Comparison of ENCODE assay signal across 9 cellular contexts in the genomic region with DNA sequence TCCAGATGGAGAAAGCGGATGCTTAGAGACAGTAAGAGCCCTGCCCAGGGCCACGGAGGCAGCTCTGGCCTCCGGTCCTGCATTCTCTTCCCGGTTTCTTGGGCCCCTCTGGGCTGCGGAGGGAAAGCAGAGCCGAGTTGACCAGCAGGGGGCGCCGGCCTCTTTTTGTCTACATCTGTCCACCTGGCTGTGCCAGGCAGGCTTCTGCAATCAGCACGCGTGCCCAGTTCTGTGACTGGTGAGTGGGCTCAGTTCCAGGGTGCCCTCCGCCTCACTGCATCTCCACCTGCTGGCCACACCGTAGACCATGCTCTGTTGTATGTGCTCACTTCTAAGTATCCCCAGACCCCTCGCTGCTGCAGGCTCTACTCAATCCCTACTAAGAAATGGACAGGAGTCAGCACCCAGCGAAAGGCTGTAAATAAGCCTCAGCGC. TPM values are rescaled to one million over a fixed set of nuclear protein-coding genes. Genes with fewer than 3 reads are reported as not detected.
A peak's percentile ranks its signal among the peaks of the same experiment; 100 is the strongest.
DNase-seq lines count a peak whose midpoint lies in the region; ATAC-seq, FAIRE-seq and TF ChIP-seq lines count a peak whose summit lies in the region.
"Had no signal": no experiment of that assay in that cellular context is flagged by ENCODE, and none has a peak within 500 bp of the region (broad histone marks: within the 10 kb centered on the region; RNA-seq: fewer than 3 reads in every experiment).

No MANE protein-coding gene starts in this region.

- H2BK12ac ChIP-seq in H1 (ENCODE audit: low read depth, low read length), result no peak overlapping the region; the same call in 1 of the 2 replicates

- no peak overlapping the region for H2AFZ ChIP-seq in H1 (ENCODE audit: low read length)

- DNase-seq in ELR (ENCODE audit: low read depth) (peak; percentile 57), NCI-H748 treated with DMSO at 0.1 percent for 48 hours (lab: John Stamatoyannopoulos, UW) (peak; percentile 49), H1 (ENCODE audit: low read depth in 1 of 2, low spot score in 2 of 2) (peak; percentile 82 to 98), mesendoderm (peak; percentile 87)
- peak; percentile 88 for DNase-seq in activated CD8-positive, alpha-beta memory T cell treated with anti-CD3 and anti-CD28 coated beads for 24 hours
- peak; percentile 53 for DNase-seq in stimulated activated CD8-positive, alpha-beta memory T cell treated with anti-CD3 and anti-CD28 coated beads, Interleukin-15, amount 100 ng/mL, for 48 hours (ENCODE audit: low read depth in 2 of 2)

- no peak overlapping the region for H4K91ac ChIP-seq in H1 (replicated peaks; ENCODE audit: insufficient read length, low read length)

- H3K4ac ChIP-seq in H1 (replicated peaks; ENCODE audit: insufficient read length, low read depth, low read length), result no peak overlapping the region
- H3K4ac ChIP-seq in mesendoderm (ENCODE audit: low read depth, low read length), result no peak overlapping the region

- no peaks in the 10 kb centered on the region for H3K4me1 ChIP-seq in H1 (replicated peaks in 1 of 4; ENCODE audit: control insufficient read depth in 3 of 4, insufficient read depth in 4 of 4, low read length in 3 of 4)
- H3K4me1 ChIP-seq in mesendoderm (ENCODE audit: control insufficient read depth, low read depth, low read length), result no peaks in the 10 kb centered on the region

- no peak overlapping the region for H3K14ac ChIP-seq in H1 (ENCODE audit: insufficient read length)

- H3K27ac ChIP-seq in H1 (ENCODE audit: low read depth, low read length), result no peak overlapping the region
- H3K27ac ChIP-seq in mesendoderm (ENCODE audit: low read depth, low read length), result no peak overlapping the region

- H3K9me3 ChIP-seq in H1 (ENCODE audit: insufficient read depth in 2 of 2, low read depth in 1 of 2, low read length in 1 of 2), result no peaks in the 10 kb centered on the region

- 0 out of 4 replicates have a peak overlapping the region, but pooled peaks of 1 of the 2 experiments have one; percentile 26 for H3K4me2 ChIP-seq in H1 (ENCODE audit: insufficient read depth in 1 of 2, low read depth in 2 of 2, low read length in 2 of 2)
- H3K4me2 ChIP-seq in mesendoderm (ENCODE audit: low read length), result no peak overlapping the region

- H3K56ac ChIP-seq in H1 (replicated peaks; ENCODE audit: insufficient read length, low read depth, low read length), result no peak overlapping the region
- H3K56ac ChIP-seq in mesendoderm (ENCODE audit: low read length), result no peak overlapping the region

- H4K8ac ChIP-seq in H1 (ENCODE audit: extremely low read depth, insufficient read depth, low read length) (no peak overlapping the region), mesendoderm (ENCODE audit: low read depth, low read length) (no peak overlapping the region)

- H2BK15ac ChIP-seq in H1 (ENCODE audit: low read length) (no peak overlapping the region), mesendoderm (replicated peaks; ENCODE audit: low read depth) (no peak overlapping the region)

- H2BK120ac ChIP-seq in H1 (replicated peaks; ENCODE audit: low read depth, low read length), result no peak overlapping the region
- no peak overlapping the region for H2BK120ac ChIP-seq in mesendoderm (ENCODE audit: low read depth, low read length)

- H2BK20ac ChIP-seq in H1 (ENCODE audit: low read length), result no peak overlapping the region

- TF ChIP-seq CTCF in H1 (IDR thresholded peaks at IDR 0.05; ENCODE audit: control extremely low read depth in 1 of 3, insufficient read depth in 1 of 3, low read depth in 1 of 3, low read length in 3 of 3), result peak; percentile 62 to 95 (median 81)

- H3K79me1 ChIP-seq in H1 (ENCODE audit: low read depth, low read length), result no peaks in the 10 kb centered on the region; the same call in 1 of the 2 replicates
- H3K79me1 ChIP-seq in mesendoderm (ENCODE audit: low read length), result no peaks in the 10 kb centered on the region

- POLR2A ChIA-PET in H1 (lab: Charles Lee; ENCODE audit: partially characterized antibody), result no interaction called here

- H3K18ac ChIP-seq in H1 (ENCODE audit: extremely low read depth, low read length), result no peak overlapping the region
- no peak overlapping the region for H3K18ac ChIP-seq in mesendoderm (ENCODE audit: low read length)

- CTCF ChIA-PET in H1 (lab: Charles Lee; ENCODE audit: partially characterized antibody), result interaction anchor here (0.6 to 2.5 kb wide), 37 partner anchors 9 to 392 kb away, joined by 3 to 14 read pairs (median 3); no protein-coding TSS in a partner anchor

- H2BK5ac ChIP-seq in H1 (ENCODE audit: low read depth, low read length) (no peak overlapping the region), mesendoderm (ENCODE audit: low read length) (no peak overlapping the region)

- H3K79me2 ChIP-seq in H1 (ENCODE audit: control insufficient read depth in 1 of 2, insufficient read depth in 2 of 2, low read length in 2 of 2) (no peaks in the 10 kb centered on the region), mesendoderm (ENCODE audit: control insufficient read depth, insufficient read depth, low read length) (no peaks in the 10 kb centered on the region)

- TF ChIP-seq RAD21 in H1 (IDR thresholded peaks at IDR 0.05 in 1 of 2, conservative IDR thresholded peaks at IDR 0.05 in 1 of 2; ENCODE audit: low read depth in 2 of 2, low read length in 2 of 2), result peak; percentile 72 to 79

- ATAC-seq in HG03565 (IDR thresholded peaks at IDR 0.05; ENCODE audit: unreplicated experiment) (peak; percentile 57), HG03196 (IDR thresholded peaks at IDR 0.05; ENCODE audit: unreplicated experiment) (no peak)

- TF ChIP-seq POLR2A in H1 (IDR thresholded peaks at IDR 0.05; ENCODE audit: control extremely low read depth in 1 of 2, low read depth in 2 of 2, low read length in 2 of 2), result no peak

- H3K23me2 ChIP-seq in H1 (ENCODE audit: low read depth, low read length), result no peaks in the 10 kb centered on the region; the same call in 1 of the 2 replicates

- TF ChIP-seq EP300 in H1 (IDR thresholded peaks at IDR 0.05; ENCODE audit: borderline replicate concordance in 1 of 2, low read depth in 2 of 2, low read length in 2 of 2), result no peak

- H3K27me3 ChIP-seq in H1 (replicated peaks in 1 of 4; ENCODE audit: control insufficient read depth in 3 of 4, extremely low read depth in 1 of 4, insufficient read depth in 3 of 4, low read length in 3 of 4) (peaks cover 0 to 2% (median 0%) of the 10 kb centered on the region in 4 experiments; a peak in 2 of 7 replicates), mesendoderm (ENCODE audit: insufficient read depth, low read length, poor library complexity) (no peaks in the 10 kb centered on the region)

- no peak overlapping the region for H3K23ac ChIP-seq in H1 (ENCODE audit: insufficient read length)
- H3K23ac ChIP-seq in mesendoderm (ENCODE audit: low read length), result no peak overlapping the region

- H3K9ac ChIP-seq in H1 (replicated peaks in 1 of 4; ENCODE audit: extremely low read depth in 1 of 4, low read depth in 3 of 4, low read length in 3 of 4) (no peak overlapping the region), mesendoderm (ENCODE audit: low read length) (no peak overlapping the region)

- no peak overlapping the region for H4K5ac ChIP-seq in H1 (ENCODE audit: insufficient read length, low read depth, low read length)
- no peak overlapping the region for H4K5ac ChIP-seq in mesendoderm (ENCODE audit: low read length)

- H3K36me3 ChIP-seq in H1 (ENCODE audit: control insufficient read depth in 2 of 4, insufficient read depth in 4 of 4, low read length in 3 of 4) (no peaks in the 10 kb centered on the region), mesendoderm (ENCODE audit: control insufficient read depth, insufficient read depth, low read length) (no peaks in the 10 kb centered on the region)

- H3K4me3 ChIP-seq in H1 (ENCODE audit: extremely low read depth in 1 of 4, insufficient read depth in 2 of 4, low read depth in 3 of 4, low read length in 4 of 4) (no peak overlapping the region), mesendoderm (ENCODE audit: low read length) (no peak overlapping the region)

- 27% methylated on average over 15 of the region's 15 CpGs; no CpG with 5 or more reads in 1 of the 2 experiments for WGBS in H1 (ENCODE audit: extremely low coverage in 1 of 2, insufficient coverage in 1 of 2, insufficient read length in 1 of 2, insufficient replicate concordance in 2 of 2, low coverage in 1 of 2, low lambda C conversion rate in 2 of 2, missing lambda C conversion rate in 1 of 2), 2 experiments
- no CpG with 5 or more reads among the region's 15 CpGs for WGBS in mesendoderm (ENCODE audit: extremely low coverage, insufficient coverage, low lambda C conversion rate)

- H2AK5ac ChIP-seq in H1 (ENCODE audit: low read depth, low read length), result no peak overlapping the region
- H2AK5ac ChIP-seq in mesendoderm (ENCODE audit: low read length), result no peak overlapping the region

- H4K20me1 ChIP-seq in H1 (replicated peaks in 1 of 2; ENCODE audit: control insufficient read depth in 1 of 2, insufficient read depth in 2 of 2, low read length in 2 of 2), result no peaks in the 10 kb centered on the region

- FAIRE-seq in H1 (lab: Jason Lieb, UNC), result no peak
- FAIRE-seq: endometrium had no signal

TF ChIP-seq in H1, 55 proteins besides CTCF, POLR2A, EP300 and RAD21 (continues in another document):
- TF ChIP-seq, protein P1, sequence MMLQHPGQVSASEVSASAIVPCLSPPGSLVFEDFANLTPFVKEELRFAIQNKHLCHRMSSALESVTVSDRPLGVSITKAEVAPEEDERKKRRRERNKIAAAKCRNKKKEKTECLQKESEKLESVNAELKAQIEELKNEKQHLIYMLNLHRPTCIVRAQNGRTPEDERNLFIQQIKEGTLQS (IDR thresholded peaks at IDR 0.05; ENCODE audit: insufficient read depth, low read depth, low read length), result no peak
- TF ChIP-seq CTBP2 (IDR thresholded peaks at IDR 0.05; ENCODE audit: borderline replicate concordance, insufficient read depth, insufficient read length, low read length) (peak; percentile 56), KDM1A (IDR thresholded peaks at IDR 0.05; ENCODE audit: borderline replicate concordance, low read length) (no peak), GTF2F1 (IDR thresholded peaks at IDR 0.05; ENCODE audit: borderline replicate concordance, low read depth, low read length) (no peak), BACH1 (IDR thresholded peaks at IDR 0.05; ENCODE audit: low read length) (peak; percentile 51; the same call in 1 of the 2 replicates), MAFK (IDR thresholded peaks at IDR 0.05; ENCODE audit: low read depth, low read length) (no peak), FOSL1 (IDR thresholded peaks at IDR 0.05; ENCODE audit: insufficient read depth, low read depth, low read length) (no peak), SUZ12 (IDR thresholded peaks at IDR 0.05; ENCODE audit: low read length) (no peak)

RNA-seq across cellular contexts. Expression of a gene that starts 6.7 kb away (rescaled TPM):
- 10.2 and 16.7 TPM in 2 replicates for total RNA-seq in H1 (2021; fragmentation: NEBNext Ultra II Directional; extraction: Animal tissue kit (Norgen Biotek cat#: 25700))
- polyA plus RNA-seq in H1 (2011; rRNA removed), result 1.9 and 2.6 TPM in 2 replicates
- 3.1 TPM for polyA plus RNA-seq in H1 (2011; cell fraction: cytosol; rRNA removed)
- 3.9 TPM for polyA plus RNA-seq in H1 (2011; cell fraction: nucleus; rRNA removed)
- polyA plus RNA-seq in H1 (2012, experiment 1 of 2), result 3.4 to 5.2 TPM (median 4.6 TPM) in 4 replicates
- 1.9 TPM for polyA plus RNA-seq in H1 (2012, experiment 2 of 2)
- polyA plus RNA-seq in H1 (2013, experiment 1 of 2), result 3.2 TPM
- polyA plus RNA-seq in H1 (2013, experiment 2 of 2), result 3.0 TPM
- 4.3 and 6.1 TPM in 2 replicates for polyA minus RNA-seq in H1 (2011; rRNA and poly(A)+ RNA removed)
- 3.5 TPM for polyA minus RNA-seq in H1 (2011; cell fraction: cytosol; rRNA and poly(A)+ RNA removed)
- 3.7 TPM for polyA minus RNA-seq in H1 (2011; cell fraction: nucleus; rRNA and poly(A)+ RNA removed)
- polyA plus RNA-seq in mesendoderm (2013, experiment 1 of 2), result 7.3 TPM
- 7.1 TPM for polyA plus RNA-seq in mesendoderm (2013, experiment 2 of 2)
